Comparison of ENCODE assay signal across 22 cellular contexts in the genomic region with DNA sequence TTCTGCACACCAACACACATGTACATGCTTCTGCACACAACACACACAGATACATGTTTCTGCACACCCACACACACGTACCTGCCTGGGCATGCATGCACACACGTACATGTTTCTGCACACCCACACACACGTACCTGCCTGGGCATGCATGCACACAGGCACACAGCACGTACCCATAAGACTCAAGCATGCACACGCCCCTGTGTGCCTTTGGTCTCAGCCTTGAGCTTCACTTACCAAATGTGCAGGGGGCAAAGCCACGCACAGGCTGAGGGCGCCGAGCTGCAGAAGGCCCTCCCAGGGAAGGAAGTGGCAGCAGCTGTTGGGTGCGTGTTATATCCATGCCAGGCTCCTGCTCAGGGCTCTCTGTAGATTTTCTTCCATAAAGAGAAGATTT. TPM values are rescaled to one million over a fixed set of nuclear protein-coding genes. Genes with fewer than 3 reads are reported as not detected.
A peak's percentile ranks its signal among the peaks of the same experiment; 100 is the strongest.
DNase-seq lines count a peak whose midpoint lies in the region; ATAC-seq and TF ChIP-seq lines count a peak whose summit lies in the region.
"Had no signal": no experiment of that assay in that cellular context is flagged by ENCODE, and none has a peak within 500 bp of the region (broad histone marks: within the 10 kb centered on the region; RNA-seq: fewer than 3 reads in every experiment).

No MANE protein-coding gene starts in this region.

- no peak overlapping the region; the same call in 1 of the 2 replicates for H2AK5ac ChIP-seq in IMR-90 (ENCODE audit: low read depth, low read length)

- in situ Hi-C loops in IMR-90 (cut with MboI; ENCODE audit: low sequenced_read_pairs) = loop anchor here (25.0 kb wide), 1 partner anchor 1066 kb away; no protein-coding TSS in a partner anchor

- H4K91ac ChIP-seq in IMR-90 (ENCODE audit: insufficient read depth, low read depth, low read length) = no peak overlapping the region

- H4K20me1 ChIP-seq in IMR-90 (ENCODE audit: insufficient read depth, low read length) = no peaks in the 10 kb centered on the region

- no peaks in the 10 kb centered on the region for H3K27me3 Mint-ChIP-seq in CD4-positive, alpha-beta memory T cell
- peaks cover 8% of the 10 kb centered on the region for H3K27me3 Mint-ChIP-seq in progenitor cell of endocrine pancreas

- H3K56ac ChIP-seq in IMR-90 (ENCODE audit: extremely low read depth, insufficient read depth, low read length) = no peak overlapping the region

- H3K4me2 ChIP-seq in IMR-90 (ENCODE audit: low read depth, low read length) = no peak overlapping the region
- H3K4me2 ChIP-seq: hepatocyte had no signal

- H3K4me1 Mint-ChIP-seq in CD4-positive, alpha-beta memory T cell = peaks cover 27 to 43% (median 35%) of the 10 kb centered on the region in 4 donors
- H3K4me1 Mint-ChIP-seq in progenitor cell of endocrine pancreas (ENCODE audit: low read depth) = peaks cover 18% of the 10 kb centered on the region
- H3K4me1 Mint-ChIP-seq: immature natural killer cell had no signal

- TF ChIP-seq CTCF in IMR-90 (conservative IDR thresholded peaks at IDR 0.05; ENCODE audit: low read depth, low read length) = no peak
- no peak for TF ChIP-seq CTCF in esophagus squamous epithelium (IDR thresholded peaks at IDR 0.05)
- no peak for TF ChIP-seq CTCF in progenitor cell of endocrine pancreas (IDR thresholded peaks at IDR 0.05; ENCODE audit: unreplicated experiment)

- H3K27ac Mint-ChIP-seq in CD4-positive, alpha-beta memory T cell = peak overlapping the region in 6 of 7 donors; percentile 35 to 87 (median 70)
- peak overlapping the region; percentile 64 for H3K27ac Mint-ChIP-seq in progenitor cell of endocrine pancreas
- H3K27ac Mint-ChIP-seq: immature natural killer cell had no signal

- DNase-seq in CD4-positive, alpha-beta memory T cell = no peak
- DNase-seq in IMR-90 (no peak), esophagus squamous epithelium (lab: John Stamatoyannopoulos, UW) (no peak), progenitor cell of endocrine pancreas (ENCODE audit: low spot score, unreplicated experiment) (no peak), dermis blood vessel endothelial cell (no peak), NCI-H2081 (lab: John Stamatoyannopoulos, UW) (no peak)
- DNase-seq: activated CD4-positive, alpha-beta T cell treated with anti-CD3 and anti-CD28 coated beads, Interleukin-2, amount 50 U/mL, for 4 hours; activated gamma-delta T cell; colonic mucosa; immature natural killer cell; NCI-H1105; NCI-H510A; nucleus accumbens; small intestine; stimulated activated naive CD4-positive, alpha-beta T cell treated with Interleukin-2 at 50 U/mL for 16 hours had no signal

- POLR2A ChIA-PET in CD4-positive, alpha-beta memory T cell (lab: Charles Lee; ENCODE audit: partially characterized antibody) = no interaction called here
- POLR2A ChIA-PET in IMR-90 (lab: Charles Lee; ENCODE audit: unreplicated experiment) = no interaction called here

- no peak for TF ChIP-seq POLR2A in IMR-90 (IDR thresholded peaks at IDR 0.05; ENCODE audit: low read depth, low read length)
- no peak for TF ChIP-seq POLR2A in esophagus squamous epithelium (IDR thresholded peaks at IDR 0.05)

- ATAC-seq in IMR-90 (ENCODE audit: low read depth) (no peak), HG03097 (IDR thresholded peaks at IDR 0.05; ENCODE audit: low FRiP score, unreplicated experiment) (no peak)

- H3K4me3 ChIP-seq in CD4-positive, alpha-beta memory T cell (ENCODE audit: low read length in 2 of 2) = no peak overlapping the region
- H3K4me3 ChIP-seq in IMR-90 (ENCODE audit: insufficient read depth, low read depth, low read length) (no peak overlapping the region), esophagus squamous epithelium (no peak overlapping the region)
- H3K4me3 ChIP-seq: colonic mucosa, hepatocyte, SK-N-MC, thoracic aorta had no signal

- H2BK20ac ChIP-seq in IMR-90 (ENCODE audit: low read depth, low read length) = no peak overlapping the region

- CTCF ChIA-PET in CD4-positive, alpha-beta memory T cell (lab: Charles Lee; ENCODE audit: partially characterized antibody) = no interaction called here
- CTCF ChIA-PET in IMR-90 (lab: Yijun Ruan, JAX) = no interaction called here

- H3K9ac ChIP-seq in IMR-90 (ENCODE audit: low read depth, low read length) = no peak overlapping the region

- 0 out of 3 replicates have a peak overlapping the region, but pooled peaks have one; percentile 0 for H2BK15ac ChIP-seq in IMR-90 (ENCODE audit: low read depth, low read length)

- no peaks in the 10 kb centered on the region for H3K9me3 ChIP-seq in CD4-positive, alpha-beta memory T cell (ENCODE audit: control insufficient read depth in 1 of 2, low read length in 2 of 2)
- H3K9me3 ChIP-seq in IMR-90 (ENCODE audit: control insufficient read depth, insufficient read depth, low read length) = peaks cover 7% of the 10 kb centered on the region
- H3K9me3 ChIP-seq in esophagus squamous epithelium = peaks cover 0 to 7% (median 0%) of the 10 kb centered on the region in 3 donors
- H3K9me3 ChIP-seq: colonic mucosa, thoracic aorta had no signal

- no peak overlapping the region for H3K23ac ChIP-seq in IMR-90 (ENCODE audit: low read depth, low read length)

- H2AFZ ChIP-seq in IMR-90 (replicated peaks; ENCODE audit: low read length, poor library complexity) = no peak overlapping the region
- H2AFZ ChIP-seq: hepatocyte had no signal

- no peak overlapping the region for H4K5ac ChIP-seq in IMR-90 (ENCODE audit: low read depth, low read length)

- H3K14ac ChIP-seq in IMR-90 (replicated peaks; ENCODE audit: low read depth, low read length) = no peak overlapping the region

- H3K4me1 ChIP-seq in CD4-positive, alpha-beta memory T cell (ENCODE audit: insufficient read depth, low read length) = peaks cover 41% of the 10 kb centered on the region
- H3K4me1 ChIP-seq in IMR-90 (ENCODE audit: control insufficient read depth, insufficient read depth, low read length) (peaks cover 20% of the 10 kb centered on the region), esophagus squamous epithelium (peaks cover 20 to 42% (median 24%) of the 10 kb centered on the region in 3 donors)

- H3K27ac ChIP-seq in CD4-positive, alpha-beta memory T cell (ENCODE audit: low read depth, low read length) = no peak overlapping the region
- H3K27ac ChIP-seq in IMR-90 (ENCODE audit: insufficient read depth, low read length) = no peak overlapping the region
- H3K27ac ChIP-seq in esophagus squamous epithelium = peak overlapping the region in 3 of 4 donors; percentile 21 to 88 (median 83)
- H3K27ac ChIP-seq: colonic mucosa, hepatocyte, SK-N-MC, thoracic aorta, VCaP had no signal

- WGBS in IMR-90 (ENCODE audit: extremely low coverage in 2 of 2, insufficient read length in 1 of 2), 2 experiments = 91% methylated on average over 4 of the region's 9 CpGs; no CpG with 5 or more reads in 1 of the 2 experiments
- WGBS in esophagus squamous epithelium, 2 donors = 17 to 35% methylated on average over 5 to 8 of the region's 9 CpGs

- H2AK9ac ChIP-seq in IMR-90 (replicated peaks; ENCODE audit: low read depth, low read length, poor library complexity) = no peak overlapping the region

- intact Hi-C loops in CD4-positive, alpha-beta memory T cell (cut with micrococcal nuclease) = no loop called here
- intact Hi-C loops in IMR-90 (cut with micrococcal nuclease) (no loop called here), esophagus squamous epithelium (cut with DNase I) (no loop called here)

- H3K36me3 Mint-ChIP-seq in CD4-positive, alpha-beta memory T cell = no peaks in the 10 kb centered on the region
- H3K36me3 Mint-ChIP-seq in progenitor cell of endocrine pancreas (ENCODE audit: insufficient read depth) = no peaks in the 10 kb centered on the region
- H3K36me3 Mint-ChIP-seq: immature natural killer cell had no signal

- no peak for TF ChIP-seq RAD21 in IMR-90 (IDR thresholded peaks at IDR 0.05; ENCODE audit: low read length)

- H2BK120ac ChIP-seq in IMR-90 (ENCODE audit: low read depth, low read length) = no peak overlapping the region

- H3K4me3 Mint-ChIP-seq in CD4-positive, alpha-beta memory T cell = peak overlapping the region in 4 of 8 donors; percentile 36 to 75 (median 61)
- H3K4me3 Mint-ChIP-seq in progenitor cell of endocrine pancreas (ENCODE audit: low read depth) = no peak overlapping the region
- H3K4me3 Mint-ChIP-seq: immature natural killer cell; T-helper 2 cell treated with Interferon-gamma antibody and Interleukin-4, amounts not matched to agents 5 μg/mL and 100 μg/mL, for 36 hours had no signal

- no peak overlapping the region; the same call in 1 of the 2 replicates for H3K4ac ChIP-seq in IMR-90 (ENCODE audit: low read depth, low read length)

- dilution Hi-C loops in IMR-90 (cut with HindIII; ENCODE audit: low sequenced_read_pairs, unreplicated experiment) = no loop called here

- no peak overlapping the region for H3K18ac ChIP-seq in IMR-90 (ENCODE audit: low read depth, low read length)

- H3K9me3 Mint-ChIP-seq in CD4-positive, alpha-beta memory T cell = peaks cover 0 to 6% (median 0%) of the 10 kb centered on the region in 8 donors
- H3K9me3 Mint-ChIP-seq in progenitor cell of endocrine pancreas (ENCODE audit: low read depth) = peaks cover 5% of the 10 kb centered on the region
- H3K9me3 Mint-ChIP-seq: immature natural killer cell had no signal

- no peaks in the 10 kb centered on the region for H3K27me3 ChIP-seq in CD4-positive, alpha-beta memory T cell (ENCODE audit: insufficient read depth, low read length)
- H3K27me3 ChIP-seq in IMR-90 (ENCODE audit: control insufficient read depth, insufficient read depth, low read length) (no peaks in the 10 kb centered on the region; the same call in 1 of the 2 replicates), esophagus squamous epithelium (no peaks in the 10 kb centered on the region)
- H3K27me3 ChIP-seq: colonic mucosa, hepatocyte had no signal

- H3K36me3 ChIP-seq in CD4-positive, alpha-beta memory T cell (ENCODE audit: insufficient read depth, low read length) = no peaks in the 10 kb centered on the region
- H3K36me3 ChIP-seq in IMR-90 (ENCODE audit: control insufficient read depth, insufficient read depth, low read length) (no peaks in the 10 kb centered on the region), esophagus squamous epithelium (no peaks in the 10 kb centered on the region)
- H3K36me3 ChIP-seq: colonic mucosa, thoracic aorta had no signal

- no peaks in the 10 kb centered on the region for H3K79me1 ChIP-seq in IMR-90 (ENCODE audit: low read depth in 1 of 2, low read length in 2 of 2)

- H4K8ac ChIP-seq in IMR-90 (ENCODE audit: low read depth in 2 of 2, low read length in 2 of 2) = no peak overlapping the region

- H3K9me1 ChIP-seq in IMR-90 (ENCODE audit: insufficient read depth, low read length) = peaks cover 11% of the 10 kb centered on the region; the same call in 1 of the 2 replicates

- H2BK5ac ChIP-seq in IMR-90 (ENCODE audit: low read depth, low read length, poor library complexity, severe bottlenecking) = no peak overlapping the region

- BruUV-seq in IMR-90 (replicated peaks; lab: Mats Ljungman, UMichigan) = no TSS peak

RNA-seq across cellular contexts. Expression of a gene that starts 34.7 kb away (rescaled TPM):
- total RNA-seq in CD4-positive, alpha-beta memory T cell = under 1 TPM; 0.50 to 0.70 TPM
- polyA plus RNA-seq in CD4-positive, alpha-beta memory T cell = not detected
- under 0.01 and 0.28 TPM in 2 replicates for total RNA-seq in IMR-90 (2012; rRNA removed)
- 0.05 and 0.07 TPM in 2 replicates for polyA plus RNA-seq in IMR-90 (2012; rRNA removed)
- polyA plus RNA-seq in IMR-90 (2012; cell fraction: cytosol; rRNA removed) = 0.02 and 0.03 TPM in 2 replicates
- polyA plus RNA-seq in IMR-90 (2012; cell fraction: nucleus; rRNA removed; ENCODE audit: low replicate concordance) = 0.56 and 0.64 TPM in 2 replicates
- total RNA-seq in esophagus squamous epithelium = under 1 TPM in 2 of 4 donors, not detected in 2; 0.15 to 0.19 TPM
- total RNA-seq in progenitor cell of endocrine pancreas = 0.65 and 1.2 TPM in 2 replicates
- 0.09 and 0.17 TPM in 2 replicates for total RNA-seq in dermis blood vessel endothelial cell
- total RNA-seq: RPMI7951 had no signal
- polyA plus RNA-seq: immature natural killer cell had no signal

Comparison
In these comparisons a context has a peak if more than half of its experiments do, and no peak if none do; other contexts are left out.
1. H3K27ac ChIP-seq: peak in esophagus squamous epithelium (3 of 4); none in CD4-positive, alpha-beta memory T cell (single experiment) and IMR-90 (single experiment).